ENCODE assay signal across 11 cellular contexts in the genomic region with DNA sequence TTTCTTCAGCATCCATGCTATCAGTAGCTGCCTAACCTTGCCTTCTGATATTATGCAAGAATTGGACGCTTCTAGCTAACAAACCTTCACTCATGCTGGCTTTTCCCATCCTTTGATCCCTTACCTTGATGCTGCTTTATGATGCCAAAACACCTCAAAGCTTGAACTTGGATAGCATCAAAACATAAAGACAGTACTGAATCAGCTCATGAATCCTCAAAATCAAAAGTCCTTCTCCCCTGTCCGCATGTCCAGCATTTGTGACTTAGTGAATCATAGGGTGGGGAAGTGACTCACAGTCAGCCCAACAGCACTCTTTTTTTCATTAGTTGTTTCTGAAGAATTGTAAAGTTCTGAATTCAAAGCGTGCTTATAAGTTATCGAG.
DNase-seq lines count a peak whose midpoint lies in the region; TF ChIP-seq lines count a peak whose summit lies in the region.
"Had no signal": no experiment of that assay in that cellular context is flagged by ENCODE, and none has a peak within 500 bp of the region (broad histone marks: within the 10 kb centered on the region; RNA-seq: fewer than 3 reads in every experiment).

No MANE protein-coding gene starts in this region.

- H3T11ph ChIP-seq in H9 (ENCODE audit: low read length) = peak overlapping the region; percentile 77

- H3K27ac Mint-ChIP-seq in H9 (no peak overlapping the region), nephron progenitor cell (no peak overlapping the region)

- no peak overlapping the region for H3K27ac ChIP-seq in H9 (ENCODE audit: insufficient read length, low read depth, low read length)
- H3K27ac ChIP-seq in epithelial cell of prostate = peak overlapping the region; percentile 63
- H3K27ac ChIP-seq in caudate nucleus (ENCODE audit: low read depth, low read length) = no peak overlapping the region
- H3K27ac ChIP-seq: cardiac muscle cell, right atrium auricular region had no signal

- no peak overlapping the region for H2BK20ac ChIP-seq in H9 (ENCODE audit: low read depth, low read length, poor library complexity, severe bottlenecking)

- H3K27me3 Mint-ChIP-seq in H9 (ENCODE audit: low read depth) (no peaks in the 10 kb centered on the region), nephron progenitor cell (ENCODE audit: low read depth, poor library complexity) (peaks cover 8% of the 10 kb centered on the region)

- H3K9me3 Mint-ChIP-seq in H9 (no peaks in the 10 kb centered on the region), nephron progenitor cell (peaks cover 8% of the 10 kb centered on the region)

- no peak overlapping the region for H2AFZ ChIP-seq in H9 (ENCODE audit: low read length)

- no peaks in the 10 kb centered on the region for H4K20me1 ChIP-seq in H9 (ENCODE audit: control insufficient read depth, insufficient read depth, insufficient read length)

- H3K4me3 Mint-ChIP-seq in H9 (no peak overlapping the region), nephron progenitor cell (no peak overlapping the region)

- no peak overlapping the region for H4K8ac ChIP-seq in H9 (replicated peaks; ENCODE audit: insufficient read length, low read depth, low read length)

- H3K4me1 ChIP-seq in H9 (ENCODE audit: insufficient read depth, low read length) = peaks cover 5% of the 10 kb centered on the region; the same call in 1 of the 2 replicates
- H3K4me1 ChIP-seq: right atrium auricular region had no signal

- no peak overlapping the region for H2AK5ac ChIP-seq in H9 (ENCODE audit: insufficient read length, low read length)

- H3K4ac ChIP-seq in H9 (ENCODE audit: low read depth, low read length) = no peak overlapping the region

- no peak overlapping the region for H4K5ac ChIP-seq in H9 (ENCODE audit: insufficient read length, low read depth, low read length)

- no peaks in the 10 kb centered on the region for H3K9me3 ChIP-seq in H9 (ENCODE audit: control insufficient read depth, low read depth, low read length)
- H3K9me3 ChIP-seq: right atrium auricular region had no signal

- DNase-seq in H9 (no peak), RKO (ENCODE audit: low spot score) (peak; percentile 90), epithelial cell of prostate (ENCODE audit: low read depth, low spot score) (peak; percentile 34), skeletal muscle cell (ENCODE audit: low read depth) (peak; percentile 41), NCI-H1417 (lab: John Stamatoyannopoulos, UW) (no peak), nephron progenitor cell (no peak), caudate nucleus (lab: John Stamatoyannopoulos, UW) (no peak)
- DNase-seq: activated CD4-positive, alpha-beta T cell treated with anti-CD3 and anti-CD28 coated beads for 1 hour; NCI-H526 treated with DMSO at 0.1 percent for 48 hours had no signal

- H2BK120ac ChIP-seq in H9 (ENCODE audit: low read depth, low read length, poor library complexity, severe bottlenecking) = peak overlapping the region; percentile 67

- H3K36me3 Mint-ChIP-seq in H9 (ENCODE audit: insufficient read depth in 1 of 3, low read depth in 3 of 3) (no peaks in the 10 kb centered on the region), nephron progenitor cell (ENCODE audit: low read depth) (no peaks in the 10 kb centered on the region)

- no peak overlapping the region for H2BK15ac ChIP-seq in H9 (ENCODE audit: low read depth, low read length)

- no peak overlapping the region for H4K91ac ChIP-seq in H9 (ENCODE audit: insufficient read length, low read depth, low read length)

- H3K4me1 Mint-ChIP-seq in H9 (peaks cover 21 to 23% of the 10 kb centered on the region in 2 experiments), nephron progenitor cell (no peaks in the 10 kb centered on the region)

- H3K18ac ChIP-seq in H9 (ENCODE audit: insufficient read length, low read depth, low read length) = no peak overlapping the region

- H3K79me2 ChIP-seq in H9 (ENCODE audit: insufficient read depth, low read length) = no peaks in the 10 kb centered on the region

- TF ChIP-seq CTCF in H9 (conservative IDR thresholded peaks at IDR 0.05) = no peak
- TF ChIP-seq CTCF in nephron progenitor cell (IDR thresholded peaks at IDR 0.05) = no peak

- no peak overlapping the region for H2BK12ac ChIP-seq in H9 (ENCODE audit: insufficient read length, low read depth, low read length)

- no peak overlapping the region for H3K4me2 ChIP-seq in H9 (ENCODE audit: insufficient read depth, insufficient read length, low read length)

- WGBS in H9 (ENCODE audit: extremely low coverage, insufficient read length, low lambda C conversion rate) = no CpG with 5 or more reads among the region's 4 CpGs

- H3K4me3 ChIP-seq in skeletal muscle cell (ENCODE audit: low read depth, low read length) = no peak overlapping the region
- H3K4me3 ChIP-seq: cardiac muscle cell, right atrium auricular region had no signal

- H3K56ac ChIP-seq in H9 (ENCODE audit: insufficient read length, low read depth, low read length) = no peak overlapping the region

- H3K27me3 ChIP-seq in H9 (ENCODE audit: insufficient read depth, low read length) = no peaks in the 10 kb centered on the region
- H3K27me3 ChIP-seq: cardiac muscle cell, right atrium auricular region had no signal

- H3K14ac ChIP-seq in H9 (ENCODE audit: insufficient read depth, low read length) = no peak overlapping the region

- no peaks in the 10 kb centered on the region for H3K79me1 ChIP-seq in H9 (ENCODE audit: insufficient read depth, low read depth, low read length, poor library complexity, severe bottlenecking)

- no peaks in the 10 kb centered on the region for H3K23me2 ChIP-seq in H9 (ENCODE audit: insufficient read length, low read depth, low read length, poor library complexity, severe bottlenecking)

- no peak overlapping the region for H3K9ac ChIP-seq in H9 (ENCODE audit: extremely low read depth, insufficient read length, low read length)

- H3K23ac ChIP-seq in H9 (ENCODE audit: insufficient read length, low read depth, low read length) = no peak overlapping the region

- no peak overlapping the region for H2BK5ac ChIP-seq in H9 (ENCODE audit: insufficient read length, low read length)

Comparison
In these comparisons a context has a peak if more than half of its experiments do, and no peak if none do; other contexts are left out.
1. DNase-seq: peak in RKO (single experiment), epithelial cell of prostate (single experiment) and skeletal muscle cell (single experiment); none in H9 (single experiment), NCI-H1417 (0 of 3), nephron progenitor cell (single experiment) and caudate nucleus (0 of 61).